15 cellular contexts compared by ENCODE assay signal in genomic region chr3:31285808-31286486, GRCh38.
"Had no signal": no experiment of that assay in that cellular context is flagged by ENCODE, and none has a peak within 500 bp of the region (broad histone marks: within the 10 kb centered on the region; RNA-seq: fewer than 3 reads in every experiment).

No MANE protein-coding gene starts in this region.

- H3K4me3 ChIP-seq: dorsolateral prefrontal cortex, heart right ventricle, right atrium auricular region had no signal

- DNase-seq: cortex of kidney; dorsolateral prefrontal cortex; effector CD8-positive, alpha-beta T cell; heart right ventricle; hypothalamus; immature natural killer cell; left cardiac atrium; left ventricle myocardium superior; mammary epithelial cell; naive thymus-derived CD4-positive, alpha-beta T cell; small intestine; stimulated activated CD4-positive, alpha-beta T cell treated with anti-CD3 and anti-CD28 coated beads, Interleukin-12 subunit alpha, Interleukin-12 subunit beta, amount 100 ng/mL, for 4 hours; stimulated activated naive CD4-positive, alpha-beta T cell had no signal

- H3K9me3 ChIP-seq: heart right ventricle, neutrophil, right atrium auricular region had no signal

- ATAC-seq: heart right ventricle; left cardiac atrium; left ventricle myocardium superior; naive thymus-derived CD4-positive, alpha-beta T cell had no signal

- H3K27ac ChIP-seq: dorsolateral prefrontal cortex, heart right ventricle, neutrophil, right atrium auricular region had no signal

- H3K4me1 ChIP-seq: right atrium auricular region had no signal

- H3K36me3 ChIP-seq: heart right ventricle, neutrophil, right atrium auricular region had no signal

- H3K27me3 ChIP-seq: heart right ventricle, neutrophil, right atrium auricular region had no signal
